12 cellular contexts compared by ENCODE assay signal in genomic region chr22:20439928-20440575, GRCh38. TPM values are rescaled to one million over a fixed set of nuclear protein-coding genes. Genes with fewer than 3 reads are reported as not detected.
DNase-seq lines count a peak whose midpoint lies in the region; ATAC-seq and TF ChIP-seq lines count a peak whose summit lies in the region.
"Had no signal": no experiment of that assay in that cellular context is flagged by ENCODE, and none has a peak within 500 bp of the region (broad histone marks: within the 10 kb centered on the region; RNA-seq: fewer than 3 reads in every experiment).

No MANE protein-coding gene starts in this region.

- no peak overlapping the region for H3K27ac Mint-ChIP-seq in activated naive CD8-positive, alpha-beta T cell treated with anti-CD3 and anti-CD28 coated beads, Interleukin-2, amount 10 ng/mL, durations not matched to agents 7 days and 5 days
- H3K27ac Mint-ChIP-seq in activated naive CD8-positive, alpha-beta T cell treated with anti-CD3 and anti-CD28 coated beads for 36 hours: no peak overlapping the region
- no peak overlapping the region for H3K27ac Mint-ChIP-seq in chondrocyte (ENCODE audit: unreplicated experiment)
- H3K27ac Mint-ChIP-seq in neural crest cell (ENCODE audit: unreplicated experiment): no peak overlapping the region

- H3K27ac ChIP-seq in upper lobe of right lung (no peak overlapping the region), brain microvascular endothelial cell (no peak overlapping the region)

- ATAC-seq in activated naive CD8-positive, alpha-beta T cell treated with anti-CD3 and anti-CD28 coated beads, Interleukin-2, amount 10 ng/mL, durations not matched to agents 7 days and 5 days (ENCODE audit: low read depth): no peak
- no peak for ATAC-seq in upper lobe of right lung

- no peaks in the 10 kb centered on the region for H3K9me3 ChIP-seq in upper lobe of right lung

- H3K9me3 Mint-ChIP-seq in activated naive CD8-positive, alpha-beta T cell treated with anti-CD3 and anti-CD28 coated beads, Interleukin-2, amount 10 ng/mL, durations not matched to agents 7 days and 5 days: no peaks in the 10 kb centered on the region
- no peaks in the 10 kb centered on the region for H3K9me3 Mint-ChIP-seq in activated naive CD8-positive, alpha-beta T cell treated with anti-CD3 and anti-CD28 coated beads for 36 hours
- no peaks in the 10 kb centered on the region for H3K9me3 Mint-ChIP-seq in chondrocyte (ENCODE audit: low read depth)
- no peaks in the 10 kb centered on the region for H3K9me3 Mint-ChIP-seq in neural crest cell

- H3K4me3 ChIP-seq in upper lobe of right lung (no peak overlapping the region), brain microvascular endothelial cell (ENCODE audit: low read depth, low read length) (no peak overlapping the region)

- peaks cover 28% of the 10 kb centered on the region for H3K27me3 Mint-ChIP-seq in activated naive CD8-positive, alpha-beta T cell treated with anti-CD3 and anti-CD28 coated beads, Interleukin-2, amount 10 ng/mL, durations not matched to agents 7 days and 5 days
- peaks cover 31% of the 10 kb centered on the region for H3K27me3 Mint-ChIP-seq in activated naive CD8-positive, alpha-beta T cell treated with anti-CD3 and anti-CD28 coated beads for 36 hours
- H3K27me3 Mint-ChIP-seq in chondrocyte (ENCODE audit: low read depth) (no peaks in the 10 kb centered on the region), neural crest cell (ENCODE audit: low read depth) (peaks cover 26% of the 10 kb centered on the region)

- no peak overlapping the region for H3K4me3 Mint-ChIP-seq in activated naive CD8-positive, alpha-beta T cell treated with anti-CD3 and anti-CD28 coated beads, Interleukin-2, amount 10 ng/mL, durations not matched to agents 7 days and 5 days
- no peak overlapping the region for H3K4me3 Mint-ChIP-seq in activated naive CD8-positive, alpha-beta T cell treated with anti-CD3 and anti-CD28 coated beads for 36 hours
- H3K4me3 Mint-ChIP-seq in chondrocyte (ENCODE audit: unreplicated experiment) (no peak overlapping the region), neural crest cell (peak overlapping the region; percentile 80)

- H3K36me3 Mint-ChIP-seq in activated naive CD8-positive, alpha-beta T cell treated with anti-CD3 and anti-CD28 coated beads, Interleukin-2, amount 10 ng/mL, durations not matched to agents 7 days and 5 days: peaks cover 5% of the 10 kb centered on the region
- no peaks in the 10 kb centered on the region for H3K36me3 Mint-ChIP-seq in activated naive CD8-positive, alpha-beta T cell treated with anti-CD3 and anti-CD28 coated beads for 36 hours
- H3K36me3 Mint-ChIP-seq in chondrocyte (ENCODE audit: low read depth): peaks cover 10% of the 10 kb centered on the region
- H3K36me3 Mint-ChIP-seq in neural crest cell (ENCODE audit: low read depth): peaks cover 5% of the 10 kb centered on the region

- in situ Hi-C loops in brain microvascular endothelial cell (cut with HindIII; ENCODE audit: low pct_ligation_motif_present, low sequenced_read_pairs): no loop called here

- H3K4me1 Mint-ChIP-seq in activated naive CD8-positive, alpha-beta T cell treated with anti-CD3 and anti-CD28 coated beads, Interleukin-2, amount 10 ng/mL, durations not matched to agents 7 days and 5 days: peaks cover 10% of the 10 kb centered on the region
- H3K4me1 Mint-ChIP-seq in activated naive CD8-positive, alpha-beta T cell treated with anti-CD3 and anti-CD28 coated beads for 36 hours: peaks cover 8% of the 10 kb centered on the region
- peaks cover 34% of the 10 kb centered on the region for H3K4me1 Mint-ChIP-seq in chondrocyte (ENCODE audit: low read depth)
- H3K4me1 Mint-ChIP-seq in neural crest cell: peaks cover 25% of the 10 kb centered on the region

- POLR2A ChIA-PET in activated naive CD8-positive, alpha-beta T cell treated with anti-CD3 and anti-CD28 coated beads, Interleukin-2, amount 10 ng/mL, durations not matched to agents 7 days and 5 days (lab: Charles Lee): no interaction called here

- no peak for TF ChIP-seq CTCF in chondrocyte (IDR thresholded peaks at IDR 0.05)
- no peak for TF ChIP-seq CTCF in neural crest cell (conservative IDR thresholded peaks at IDR 0.05)
- no peak for TF ChIP-seq CTCF in upper lobe of right lung (IDR thresholded peaks at IDR 0.05)
- no peak for TF ChIP-seq CTCF in brain microvascular endothelial cell (IDR thresholded peaks at IDR 0.05; ENCODE audit: low read depth, low read length, missing control alignments)

- H3K36me3 ChIP-seq in upper lobe of right lung: peaks cover 17% of the 10 kb centered on the region
- H3K36me3 ChIP-seq in brain microvascular endothelial cell (replicated peaks): peaks cover 8% of the 10 kb centered on the region

- H3K4me1 ChIP-seq in upper lobe of right lung: peaks cover 13% of the 10 kb centered on the region

- DNase-seq in activated naive CD8-positive, alpha-beta T cell treated with anti-CD3 and anti-CD28 coated beads, Interleukin-2, amount 10 ng/mL, durations not matched to agents 7 days and 5 days: peak; percentile 31
- DNase-seq in activated naive CD8-positive, alpha-beta T cell treated with anti-CD3 and anti-CD28 coated beads for 36 hours: no peak
- peak; percentile 77 for DNase-seq in chondrocyte (ENCODE audit: low spot score)
- DNase-seq in neural crest cell (ENCODE audit: low read depth, low spot score): no peak
- DNase-seq in upper lobe of right lung: peak; percentile 48
- DNase-seq in brain microvascular endothelial cell: no peak
- DNase-seq in ureter (ENCODE audit: low spot score): no peak
- DNase-seq in NCI-H146 treated with DMSO at 0.1 percent for 48 hours (lab: John Stamatoyannopoulos, UW; ENCODE audit: unreplicated experiment): no peak
- DNase-seq: C1 segment of cervical spinal cord, IMR-90, NCI-H1930, NCI-H510A had no signal

- H3K27me3 ChIP-seq in upper lobe of right lung: peaks cover 17% of the 10 kb centered on the region
- no peaks in the 10 kb centered on the region for H3K27me3 ChIP-seq in brain microvascular endothelial cell (replicated peaks)

- intact Hi-C loops in upper lobe of right lung (cut with DNase I): no loop called here

RNA-seq across cellular contexts. Expression of gene SCARF2, which starts 2.4 kb away (rescaled TPM):
- total RNA-seq in activated naive CD8-positive, alpha-beta T cell treated with anti-CD3 and anti-CD28 coated beads, Interleukin-2, amount 10 ng/mL, durations not matched to agents 7 days and 5 days: 1 to 10 TPM; 1.5 to 1.7 TPM
- total RNA-seq in activated naive CD8-positive, alpha-beta T cell treated with anti-CD3 and anti-CD28 coated beads for 36 hours: under 1 TPM; 0.14 to 0.16 TPM
- total RNA-seq in chondrocyte (56.5 to 88.8 TPM (median 86.5 TPM) in 3 replicates), neural crest cell (23.1 and 23.4 TPM in 2 replicates), upper lobe of right lung (24.0 TPM), ureter (11.0 TPM)

RNA-seq across cellular contexts. Expression of gene ZNF74, which starts 46.1 kb away (rescaled TPM):
- total RNA-seq in activated naive CD8-positive, alpha-beta T cell treated with anti-CD3 and anti-CD28 coated beads, Interleukin-2, amount 10 ng/mL, durations not matched to agents 7 days and 5 days: 10 to 100 TPM; 10.7 to 13.3 TPM
- 10 to 100 TPM; 11.5 to 12.2 TPM for total RNA-seq in activated naive CD8-positive, alpha-beta T cell treated with anti-CD3 and anti-CD28 coated beads for 36 hours
- 12.7 to 15.7 TPM (median 13.6 TPM) in 3 replicates for total RNA-seq in chondrocyte
- total RNA-seq in neural crest cell: 54.2 and 55.1 TPM in 2 replicates
- total RNA-seq in upper lobe of right lung: 10.7 TPM
- total RNA-seq in ureter: 9.0 TPM

RNA-seq across cellular contexts. Expression of gene KLHL22, which starts 55.5 kb away (rescaled TPM):
- total RNA-seq in activated naive CD8-positive, alpha-beta T cell treated with anti-CD3 and anti-CD28 coated beads, Interleukin-2, amount 10 ng/mL, durations not matched to agents 7 days and 5 days: 10 to 100 TPM; 31.7 to 37.3 TPM
- 10 to 100 TPM; 11.2 to 12.3 TPM for total RNA-seq in activated naive CD8-positive, alpha-beta T cell treated with anti-CD3 and anti-CD28 coated beads for 36 hours
- total RNA-seq in chondrocyte (37.3 to 49.3 TPM (median 37.7 TPM) in 3 replicates), neural crest cell (42.5 and 48.9 TPM in 2 replicates), upper lobe of right lung (23.3 TPM), ureter (26.2 TPM)

Comparison
In these comparisons a context has a peak if more than half of its experiments do, and no peak if none do; other contexts are left out.
1. DNase-seq: peak in activated naive CD8-positive, alpha-beta T cell treated with anti-CD3 and anti-CD28 coated beads, Interleukin-2, amount 10 ng/mL, durations not matched to agents 7 days and 5 days (single experiment), chondrocyte (single experiment) and upper lobe of right lung (single experiment); none in activated naive CD8-positive, alpha-beta T cell treated with anti-CD3 and anti-CD28 coated beads for 36 hours (single experiment), neural crest cell (single experiment), brain microvascular endothelial cell (single experiment), ureter (single experiment) and NCI-H146 treated with DMSO at 0.1 percent for 48 hours (single experiment).